Comparison of ENCODE assay signal across 9 cellular contexts in genomic region chr11:1202776-1203504, GRCh38. TPM values are rescaled to one million over a fixed set of nuclear protein-coding genes. Genes with fewer than 3 reads are reported as not detected.
DNase-seq lines count a peak whose midpoint lies in the region; ATAC-seq and TF ChIP-seq lines count a peak whose summit lies in the region.
"Had no signal": no experiment of that assay in that cellular context is flagged by ENCODE, and none has a peak within 500 bp of the region (broad histone marks: within the 10 kb centered on the region; RNA-seq: fewer than 3 reads in every experiment).

No MANE protein-coding gene starts in this region.

- H3K9me3 ChIP-seq in right cardiac atrium (ENCODE audit: control insufficient read depth, low read length): no peaks in the 10 kb centered on the region
- no peaks in the 10 kb centered on the region for H3K9me3 ChIP-seq in sigmoid colon

- H3K4me1 ChIP-seq in right cardiac atrium (ENCODE audit: control insufficient read depth, insufficient read depth, low read length) (no peaks in the 10 kb centered on the region), sigmoid colon (peaks cover 0 to 7% (median 3%) of the 10 kb centered on the region in 4 donors)

- no peak for TF ChIP-seq POLR2A in sigmoid colon (IDR thresholded peaks at IDR 0.05)

- ATAC-seq in right cardiac atrium (peak; percentile 71 to 79), HG03342 (IDR thresholded peaks at IDR 0.05; ENCODE audit: unreplicated experiment) (no peak), GM21576 (IDR thresholded peaks at IDR 0.05; ENCODE audit: unreplicated experiment) (no peak)

- no peaks in the 10 kb centered on the region for H3K27me3 ChIP-seq in right cardiac atrium (ENCODE audit: control insufficient read depth, insufficient read depth)
- peaks cover 3 to 56% (median 30%) of the 10 kb centered on the region in 3 donors for H3K27me3 ChIP-seq in sigmoid colon

- intact Hi-C loops in right cardiac atrium (cut with DNase I): loop anchor here (2.0 to 10.0 kb wide), 4 partner anchors 312 to 369 kb away; partner anchors contain the start of gene DUSP8 (in 2 of the 4)
- intact Hi-C loops in sigmoid colon (cut with DNase I): loop anchor here (1.0 to 5.0 kb wide), 3 partner anchors 99 to 372 kb away; no protein-coding TSS in a partner anchor

- no peak for TF ChIP-seq EP300 in sigmoid colon (IDR thresholded peaks at IDR 0.05)

- H3K4me3 ChIP-seq in right cardiac atrium (ENCODE audit: low read length) (no peak overlapping the region), sigmoid colon (no peak overlapping the region)

- H3K27ac ChIP-seq in right cardiac atrium (ENCODE audit: low read length) (no peak overlapping the region), sigmoid colon (no peak overlapping the region)

- TF ChIP-seq CTCF in sigmoid colon (IDR thresholded peaks at IDR 0.05): peak; percentile 57 to 92 (median 79)

- WGBS in right cardiac atrium: 23% methylated on average over 32 of the region's 32 CpGs
- 15 to 24% methylated on average over 32 of the region's 32 CpGs for WGBS in sigmoid colon, 2 donors

- no peaks in the 10 kb centered on the region for H3K36me3 ChIP-seq in sigmoid colon

- DNase-seq in DMS53 treated with DMSO at 0.1 percent for 48 hours (lab: John Stamatoyannopoulos, UW; ENCODE audit: unreplicated experiment): peak; percentile 27
- DNase-seq in HuH-7.5 (ENCODE audit: low spot score): peak; percentile 91
- DNase-seq in T follicular helper cell (ENCODE audit: low read depth): peak; percentile 42
- DNase-seq in amniotic epithelial cell (ENCODE audit: low read depth): peak; percentile 3
- peak; percentile 52 to 87 (median 86) for DNase-seq in right cardiac atrium
- peak; percentile 66 for DNase-seq in sigmoid colon

RNA-seq across cellular contexts. Expression of gene MUC5B, which starts 19.9 kb away (rescaled TPM):
- total RNA-seq in right cardiac atrium (not detected), sigmoid colon (under 1 TPM in 1 of 4 donors, not detected in 3; 0.83 TPM)
- polyA plus RNA-seq in right cardiac atrium (under 0.01 TPM), sigmoid colon (100 to 1,000 TPM in 1 of 3 donors, 1 to 10 TPM in 2; 1.4 to 131 (median 4.2) TPM)
- total RNA-seq: T-helper 1 cell treated with Interleukin-12 subunit alpha and Interleukin-12 subunit beta and Interleukin-4 antibody, amounts not matched to agents 30 ng/mL and 1 ng/mL, for 36 hours had no signal

RNA-seq across cellular contexts. Expression of gene MUC5AC, which starts 45.2 kb away (rescaled TPM):
- total RNA-seq in right cardiac atrium: not detected
- not detected for polyA plus RNA-seq in right cardiac atrium
- total RNA-seq in sigmoid colon: under 1 TPM in 1 of 4 donors, not detected in 3; under 0.01 TPM
- polyA plus RNA-seq in sigmoid colon: under 1 TPM in 2 of 3 donors, not detected in 1; under 0.01 to 0.09 TPM
- total RNA-seq: T-helper 1 cell treated with Interleukin-12 subunit alpha and Interleukin-12 subunit beta and Interleukin-4 antibody, amounts not matched to agents 30 ng/mL and 1 ng/mL, for 36 hours had no signal

Comparison
In these comparisons a context has a peak if more than half of its experiments do, and no peak if none do; other contexts are left out.
1. DNase-seq: peak in every context shown above with its lines; median percentile 91 in HuH-7.5; 86 in right cardiac atrium; 66 in sigmoid colon; 42 in T follicular helper cell; 27 in DMS53 treated with DMSO at 0.1 percent for 48 hours; 3 in amniotic epithelial cell.
2. ATAC-seq: peak in right cardiac atrium (2 of 2); none in HG03342 (single experiment) and GM21576 (single experiment).